Comparison of ENCODE assay signal across 11 cellular contexts in genomic region chr2:73690372-73691088, GRCh38. TPM values are rescaled to one million over a fixed set of nuclear protein-coding genes. Genes with fewer than 3 reads are reported as not detected.
A peak's percentile ranks its signal among the peaks of the same experiment; 100 is the strongest.
DNase-seq lines count a peak whose midpoint lies in the region; ATAC-seq, FAIRE-seq and TF ChIP-seq lines count a peak whose summit lies in the region.
"Not testable (repeated sequence)": the region's sequence is repeated elsewhere in the genome, so short reads cannot be mapped to it uniquely, and the experiment has no call there.
"Had no signal": no experiment of that assay in that cellular context is flagged by ENCODE, and none has a peak within 500 bp of the region (broad histone marks: within the 10 kb centered on the region; RNA-seq: fewer than 3 reads in every experiment).

No MANE protein-coding gene starts in this region.

- H3K36me3 Mint-ChIP-seq in CD14-positive monocyte: not testable (repeated sequence)

- WGBS in smooth muscle cell (ENCODE audit: low lambda C conversion rate): 52% methylated on average over 4 of the region's 4 CpGs

- H2AFZ ChIP-seq in smooth muscle cell (ENCODE audit: low read depth): not testable (repeated sequence)

- H3K9me3 Mint-ChIP-seq in CD14-positive monocyte: not testable (repeated sequence)

- ATAC-seq in HG03432 (IDR thresholded peaks at IDR 0.05; ENCODE audit: unreplicated experiment) (peak; percentile 69), left colon (peak; percentile 55)
- peak; percentile 35 to 70 for ATAC-seq in activated CD4-positive, CD25-positive, alpha-beta regulatory T cell treated with anti-CD3 and anti-CD28 coated beads, Interleukin-2, amount 50 U/mL, for 24 hours

- H3K27me3 Mint-ChIP-seq in CD14-positive monocyte (ENCODE audit: low read depth in 3 of 3): not testable (repeated sequence)

- not testable (repeated sequence) for H3K4me2 ChIP-seq in smooth muscle cell

- H3K27ac ChIP-seq in coronary artery; smooth muscle cell (ENCODE audit: low read depth): not testable (repeated sequence)

- not testable (repeated sequence) for H3K4me1 ChIP-seq in smooth muscle cell (ENCODE audit: low read depth)

- not testable (repeated sequence) for H3K4me1 Mint-ChIP-seq in CD14-positive monocyte

- H3K27ac Mint-ChIP-seq in CD14-positive monocyte: not testable (repeated sequence)

- not testable (repeated sequence) for H3K27me3 ChIP-seq in smooth muscle cell (ENCODE audit: low read depth)

- H3K9ac ChIP-seq in smooth muscle cell (ENCODE audit: low read depth): not testable (repeated sequence)

- peak; percentile 95 for FAIRE-seq in GM19239 (lab: Jason Lieb, UNC)

- not testable (repeated sequence) for H3K36me3 ChIP-seq in smooth muscle cell (ENCODE audit: low read depth)

- H3K4me3 Mint-ChIP-seq in CD14-positive monocyte: not testable (repeated sequence)

- not testable (repeated sequence) for DNase-seq in CD14-positive monocyte (ENCODE audit: low spot score); GM19239 (ENCODE audit: insufficient read length, low spot score); coronary artery (ENCODE audit: low spot score); smooth muscle cell (lab: John Stamatoyannopoulos, UW; ENCODE audit: unreplicated experiment)
- DNase-seq in NCI-H748 treated with DMSO at 0.1 percent for 48 hours (lab: John Stamatoyannopoulos, UW) (peak; percentile 4), left colon (peak in 1 of 2 donors; percentile 21)

- TF ChIP-seq CTCF in CD14-positive monocyte (IDR thresholded peaks at IDR 0.05): peak; percentile 66
- TF ChIP-seq CTCF in coronary artery (IDR thresholded peaks at IDR 0.05): peak; percentile 31
- TF ChIP-seq CTCF in smooth muscle cell (IDR thresholded peaks at IDR 0.05; ENCODE audit: borderline replicate concordance, insufficient read depth, poor library complexity, severe bottlenecking): peak; percentile 61

- H3K9me3 ChIP-seq in smooth muscle cell (replicated peaks; ENCODE audit: low read depth): not testable (repeated sequence)

- intact Hi-C loops in CD14-positive monocyte (cut with micrococcal nuclease); left colon (cut with DNase I, micrococcal nuclease): not testable (repeated sequence)

- H3K79me2 ChIP-seq in smooth muscle cell (ENCODE audit: low read depth): not testable (repeated sequence)

- not testable (repeated sequence) for H3F3A ChIP-seq in smooth muscle cell (ENCODE audit: low read depth)

- not testable (repeated sequence) for H3K4me3 ChIP-seq in coronary artery, smooth muscle cell

- not testable (repeated sequence) for H4K20me1 ChIP-seq in smooth muscle cell (ENCODE audit: low read depth)

RNA-seq across cellular contexts. Expression of gene TPRKB, which starts 46.6 kb away (rescaled TPM):
- 10 to 100 TPM; 65.8 to 69.1 TPM for polyA plus RNA-seq in CD14-positive monocyte
- total RNA-seq in left colon: 10 to 100 TPM; 22.5 to 24.4 TPM
- 62.3 and 70.0 TPM in 2 replicates for total RNA-seq in smooth muscle cell
- polyA plus RNA-seq in smooth muscle cell: 48.9 and 53.1 TPM in 2 replicates

RNA-seq across cellular contexts. Expression of gene NAT8, which starts 48.3 kb away (rescaled TPM):
- polyA plus RNA-seq in CD14-positive monocyte: not detected
- under 1 TPM in 1 of 2 donors, not detected in 1; 0.73 TPM for total RNA-seq in left colon
- not detected in 2 replicates for total RNA-seq in smooth muscle cell
- not detected in 2 replicates for polyA plus RNA-seq in smooth muscle cell
- total RNA-seq: frontal cortex, sigmoid colon had no signal
- polyA plus RNA-seq: thymus had no signal
